ENCODE assay signal across 2 cellular contexts in the genomic region with DNA sequence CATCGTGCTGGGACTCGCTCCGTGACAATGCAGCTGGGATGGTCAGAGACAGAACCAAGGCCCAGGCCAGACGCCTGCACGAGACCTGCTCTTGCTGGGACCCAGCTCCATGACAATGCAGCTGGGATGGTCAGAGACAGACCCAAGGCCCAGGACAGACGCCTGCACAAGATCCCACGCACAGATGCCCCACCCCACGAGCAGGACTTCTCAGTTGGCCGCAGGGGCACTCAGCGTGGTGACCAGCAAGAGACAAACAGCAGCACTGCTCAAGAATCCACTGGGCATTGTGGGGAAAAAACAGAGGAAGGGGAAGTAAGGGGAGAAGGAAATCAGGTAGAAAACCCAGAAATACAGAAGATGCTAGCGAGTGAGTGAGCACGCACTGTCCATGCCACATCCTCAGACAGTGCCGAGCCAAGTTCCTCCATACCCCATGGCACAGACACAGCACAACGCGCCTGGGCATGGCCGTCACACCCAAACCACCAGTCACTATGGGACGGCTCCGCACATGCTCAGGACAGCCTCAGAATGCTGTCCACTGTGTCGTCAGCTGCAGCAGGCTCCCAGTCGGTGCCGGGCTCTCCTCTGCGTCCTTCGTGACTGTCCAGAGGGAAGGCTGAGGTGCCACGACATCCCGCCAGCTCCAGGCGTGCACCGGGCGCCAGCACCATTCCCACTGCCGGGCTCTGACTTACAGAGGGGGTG.
TF ChIP-seq lines count a peak whose summit lies in the region.

No MANE protein-coding gene starts in this region.

TF ChIP-seq in GM23338, 12 proteins besides CTCF, POLR2A, EP300 and RAD21:
- TF ChIP-seq, protein P1, sequence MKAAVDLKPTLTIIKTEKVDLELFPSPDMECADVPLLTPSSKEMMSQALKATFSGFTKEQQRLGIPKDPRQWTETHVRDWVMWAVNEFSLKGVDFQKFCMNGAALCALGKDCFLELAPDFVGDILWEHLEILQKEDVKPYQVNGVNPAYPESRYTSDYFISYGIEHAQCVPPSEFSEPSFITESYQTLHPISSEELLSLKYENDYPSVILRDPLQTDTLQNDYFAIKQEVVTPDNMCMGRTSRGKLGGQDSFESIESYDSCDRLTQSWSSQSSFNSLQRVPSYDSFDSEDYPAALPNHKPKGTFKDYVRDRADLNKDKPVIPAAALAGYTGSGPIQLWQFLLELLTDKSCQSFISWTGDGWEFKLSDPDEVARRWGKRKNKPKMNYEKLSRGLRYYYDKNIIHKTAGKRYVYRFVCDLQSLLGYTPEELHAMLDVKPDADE (IDR thresholded peaks at IDR 0.05) = no peak

TF ChIP-seq in H1, 55 proteins besides CTCF, POLR2A, EP300 and RAD21:
- TF ChIP-seq JUND (IDR thresholded peaks at IDR 0.05; ENCODE audit: low read length) (no peak), ASH2L (IDR thresholded peaks at IDR 0.05; ENCODE audit: low read length) (no peak), CEBPB (IDR thresholded peaks at IDR 0.05; ENCODE audit: low read depth, low read length) (no peak), RXRA (IDR thresholded peaks at IDR 0.05; ENCODE audit: insufficient read depth, low read depth, low read length) (no peak), KDM5A (IDR thresholded peaks at IDR 0.05; ENCODE audit: low read length) (no peak), BRCA1 (IDR thresholded peaks at IDR 0.05; ENCODE audit: low read depth, low read length) (no peak), KDM4A (IDR thresholded peaks at IDR 0.05; ENCODE audit: low read depth, low read length, severe bottlenecking) (no peak), SIRT6 (IDR thresholded peaks at IDR 0.05; ENCODE audit: low read length) (no peak), BACH1 (IDR thresholded peaks at IDR 0.05; ENCODE audit: low read length) (no peak), TAF7 (optimal IDR thresholded peaks at IDR 0.05; ENCODE audit: borderline replicate concordance, low read depth, low read length) (no peak), TCF12 (IDR thresholded peaks at IDR 0.05; ENCODE audit: low read depth, low read length) (no peak), ZNF274 (IDR thresholded peaks at IDR 0.05; ENCODE audit: borderline replicate concordance, extremely low read depth, low read length) (no peak), POU5F1 (IDR thresholded peaks at IDR 0.05; ENCODE audit: low read depth, low read length) (no peak), CBX8 (IDR thresholded peaks at IDR 0.05; ENCODE audit: borderline replicate concordance, low read depth, low read length) (no peak), NANOG (IDR thresholded peaks at IDR 0.05; ENCODE audit: insufficient read depth, low read depth, low read length, poor library complexity, severe bottlenecking) (no peak)
- TF ChIP-seq, protein P2, sequence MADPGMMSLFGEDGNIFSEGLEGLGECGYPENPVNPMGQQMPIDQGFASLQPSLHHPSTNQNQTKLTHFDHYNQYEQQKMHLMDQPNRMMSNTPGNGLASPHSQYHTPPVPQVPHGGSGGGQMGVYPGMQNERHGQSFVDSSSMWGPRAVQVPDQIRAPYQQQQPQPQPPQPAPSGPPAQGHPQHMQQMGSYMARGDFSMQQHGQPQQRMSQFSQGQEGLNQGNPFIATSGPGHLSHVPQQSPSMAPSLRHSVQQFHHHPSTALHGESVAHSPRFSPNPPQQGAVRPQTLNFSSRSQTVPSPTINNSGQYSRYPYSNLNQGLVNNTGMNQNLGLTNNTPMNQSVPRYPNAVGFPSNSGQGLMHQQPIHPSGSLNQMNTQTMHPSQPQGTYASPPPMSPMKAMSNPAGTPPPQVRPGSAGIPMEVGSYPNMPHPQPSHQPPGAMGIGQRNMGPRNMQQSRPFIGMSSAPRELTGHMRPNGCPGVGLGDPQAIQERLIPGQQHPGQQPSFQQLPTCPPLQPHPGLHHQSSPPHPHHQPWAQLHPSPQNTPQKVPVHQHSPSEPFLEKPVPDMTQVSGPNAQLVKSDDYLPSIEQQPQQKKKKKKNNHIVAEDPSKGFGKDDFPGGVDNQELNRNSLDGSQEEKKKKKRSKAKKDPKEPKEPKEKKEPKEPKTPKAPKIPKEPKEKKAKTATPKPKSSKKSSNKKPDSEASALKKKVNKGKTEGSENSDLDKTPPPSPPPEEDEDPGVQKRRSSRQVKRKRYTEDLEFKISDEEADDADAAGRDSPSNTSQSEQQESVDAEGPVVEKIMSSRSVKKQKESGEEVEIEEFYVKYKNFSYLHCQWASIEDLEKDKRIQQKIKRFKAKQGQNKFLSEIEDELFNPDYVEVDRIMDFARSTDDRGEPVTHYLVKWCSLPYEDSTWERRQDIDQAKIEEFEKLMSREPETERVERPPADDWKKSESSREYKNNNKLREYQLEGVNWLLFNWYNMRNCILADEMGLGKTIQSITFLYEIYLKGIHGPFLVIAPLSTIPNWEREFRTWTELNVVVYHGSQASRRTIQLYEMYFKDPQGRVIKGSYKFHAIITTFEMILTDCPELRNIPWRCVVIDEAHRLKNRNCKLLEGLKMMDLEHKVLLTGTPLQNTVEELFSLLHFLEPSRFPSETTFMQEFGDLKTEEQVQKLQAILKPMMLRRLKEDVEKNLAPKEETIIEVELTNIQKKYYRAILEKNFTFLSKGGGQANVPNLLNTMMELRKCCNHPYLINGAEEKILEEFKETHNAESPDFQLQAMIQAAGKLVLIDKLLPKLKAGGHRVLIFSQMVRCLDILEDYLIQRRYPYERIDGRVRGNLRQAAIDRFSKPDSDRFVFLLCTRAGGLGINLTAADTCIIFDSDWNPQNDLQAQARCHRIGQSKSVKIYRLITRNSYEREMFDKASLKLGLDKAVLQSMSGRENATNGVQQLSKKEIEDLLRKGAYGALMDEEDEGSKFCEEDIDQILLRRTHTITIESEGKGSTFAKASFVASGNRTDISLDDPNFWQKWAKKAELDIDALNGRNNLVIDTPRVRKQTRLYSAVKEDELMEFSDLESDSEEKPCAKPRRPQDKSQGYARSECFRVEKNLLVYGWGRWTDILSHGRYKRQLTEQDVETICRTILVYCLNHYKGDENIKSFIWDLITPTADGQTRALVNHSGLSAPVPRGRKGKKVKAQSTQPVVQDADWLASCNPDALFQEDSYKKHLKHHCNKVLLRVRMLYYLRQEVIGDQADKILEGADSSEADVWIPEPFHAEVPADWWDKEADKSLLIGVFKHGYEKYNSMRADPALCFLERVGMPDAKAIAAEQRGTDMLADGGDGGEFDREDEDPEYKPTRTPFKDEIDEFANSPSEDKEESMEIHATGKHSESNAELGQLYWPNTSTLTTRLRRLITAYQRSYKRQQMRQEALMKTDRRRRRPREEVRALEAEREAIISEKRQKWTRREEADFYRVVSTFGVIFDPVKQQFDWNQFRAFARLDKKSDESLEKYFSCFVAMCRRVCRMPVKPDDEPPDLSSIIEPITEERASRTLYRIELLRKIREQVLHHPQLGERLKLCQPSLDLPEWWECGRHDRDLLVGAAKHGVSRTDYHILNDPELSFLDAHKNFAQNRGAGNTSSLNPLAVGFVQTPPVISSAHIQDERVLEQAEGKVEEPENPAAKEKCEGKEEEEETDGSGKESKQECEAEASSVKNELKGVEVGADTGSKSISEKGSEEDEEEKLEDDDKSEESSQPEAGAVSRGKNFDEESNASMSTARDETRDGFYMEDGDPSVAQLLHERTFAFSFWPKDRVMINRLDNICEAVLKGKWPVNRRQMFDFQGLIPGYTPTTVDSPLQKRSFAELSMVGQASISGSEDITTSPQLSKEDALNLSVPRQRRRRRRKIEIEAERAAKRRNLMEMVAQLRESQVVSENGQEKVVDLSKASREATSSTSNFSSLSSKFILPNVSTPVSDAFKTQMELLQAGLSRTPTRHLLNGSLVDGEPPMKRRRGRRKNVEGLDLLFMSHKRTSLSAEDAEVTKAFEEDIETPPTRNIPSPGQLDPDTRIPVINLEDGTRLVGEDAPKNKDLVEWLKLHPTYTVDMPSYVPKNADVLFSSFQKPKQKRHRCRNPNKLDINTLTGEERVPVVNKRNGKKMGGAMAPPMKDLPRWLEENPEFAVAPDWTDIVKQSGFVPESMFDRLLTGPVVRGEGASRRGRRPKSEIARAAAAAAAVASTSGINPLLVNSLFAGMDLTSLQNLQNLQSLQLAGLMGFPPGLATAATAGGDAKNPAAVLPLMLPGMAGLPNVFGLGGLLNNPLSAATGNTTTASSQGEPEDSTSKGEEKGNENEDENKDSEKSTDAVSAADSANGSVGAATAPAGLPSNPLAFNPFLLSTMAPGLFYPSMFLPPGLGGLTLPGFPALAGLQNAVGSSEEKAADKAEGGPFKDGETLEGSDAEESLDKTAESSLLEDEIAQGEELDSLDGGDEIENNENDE (IDR thresholded peaks at IDR 0.05; ENCODE audit: insufficient replicate concordance, low read length) = no peak
- TF ChIP-seq, protein P3, sequence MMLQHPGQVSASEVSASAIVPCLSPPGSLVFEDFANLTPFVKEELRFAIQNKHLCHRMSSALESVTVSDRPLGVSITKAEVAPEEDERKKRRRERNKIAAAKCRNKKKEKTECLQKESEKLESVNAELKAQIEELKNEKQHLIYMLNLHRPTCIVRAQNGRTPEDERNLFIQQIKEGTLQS (IDR thresholded peaks at IDR 0.05; ENCODE audit: insufficient read depth, low read depth, low read length) = no peak
- TF ChIP-seq, protein P4, sequence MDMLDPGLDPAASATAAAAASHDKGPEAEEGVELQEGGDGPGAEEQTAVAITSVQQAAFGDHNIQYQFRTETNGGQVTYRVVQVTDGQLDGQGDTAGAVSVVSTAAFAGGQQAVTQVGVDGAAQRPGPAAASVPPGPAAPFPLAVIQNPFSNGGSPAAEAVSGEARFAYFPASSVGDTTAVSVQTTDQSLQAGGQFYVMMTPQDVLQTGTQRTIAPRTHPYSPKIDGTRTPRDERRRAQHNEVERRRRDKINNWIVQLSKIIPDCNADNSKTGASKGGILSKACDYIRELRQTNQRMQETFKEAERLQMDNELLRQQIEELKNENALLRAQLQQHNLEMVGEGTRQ (IDR thresholded peaks at IDR 0.05; ENCODE audit: low read length) = no peak
